1 cellular context compared by ENCODE assay signal in the genomic region with DNA sequence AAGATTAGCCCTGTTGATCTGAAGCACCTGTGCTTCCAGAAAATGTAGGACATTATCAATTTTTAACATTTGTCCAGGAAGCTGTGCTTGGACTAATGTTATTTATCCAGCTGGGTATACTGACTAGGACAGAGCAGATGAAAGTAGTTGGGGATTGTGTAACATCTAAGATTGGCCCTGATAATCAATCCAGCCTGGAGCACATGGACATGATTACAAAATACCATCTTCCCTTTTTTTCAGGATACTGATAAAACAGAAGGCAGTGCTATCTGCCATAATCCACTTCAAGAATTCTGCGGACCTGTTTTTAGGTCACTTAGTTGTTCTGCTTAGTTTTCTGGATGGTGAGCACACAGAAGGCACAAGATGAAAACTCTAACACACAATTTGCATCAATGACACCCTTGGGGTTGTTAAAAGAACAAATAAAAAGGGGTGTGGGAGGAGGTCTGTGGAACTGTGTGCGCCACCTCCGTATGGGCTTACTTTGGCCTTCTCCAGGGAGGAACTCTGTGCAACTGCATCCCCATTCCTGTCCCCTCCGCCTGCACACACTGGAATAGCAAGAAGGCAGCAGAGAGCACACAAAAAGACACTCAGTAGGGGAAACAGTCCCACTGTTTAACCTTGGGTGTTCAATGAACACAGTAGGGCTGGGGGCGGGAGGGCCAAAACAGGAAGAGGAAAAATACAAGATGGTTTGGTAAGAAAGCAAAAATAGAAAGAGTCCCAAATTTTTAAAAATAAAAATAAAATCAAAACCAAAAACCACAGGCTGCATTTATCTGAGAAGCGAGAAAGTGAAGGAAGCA.
A peak's percentile ranks its signal among the peaks of the same experiment; 100 is the strongest.
TF ChIP-seq lines count a peak whose summit lies in the region.

No MANE protein-coding gene starts in this region.

TF ChIP-seq in HepG2, 621 proteins besides CTCF, POLR2A, EP300 and RAD21 (continued from another document and continues in another):
- no peak for TF ChIP-seq AKNA (CRISPR knock-in tag; IDR thresholded peaks at IDR 0.05; ENCODE audit: borderline replicate concordance)
- TF ChIP-seq U2AF1 (optimal IDR thresholded peaks at IDR 0.05; ENCODE audit: low read depth, low read length), result no peak
- no peak for TF ChIP-seq IRX3 (CRISPR knock-in tag; IDR thresholded peaks at IDR 0.05; ENCODE audit: borderline replicate concordance, low read depth)
- no peak for TF ChIP-seq HIC2 (CRISPR knock-in tag; IDR thresholded peaks at IDR 0.05; ENCODE audit: low read depth)
- no peak for TF ChIP-seq CBX5 (CRISPR knock-in tag; IDR thresholded peaks at IDR 0.05; ENCODE audit: borderline replicate concordance)
- TF ChIP-seq ZNF468 (CRISPR knock-in tag; IDR thresholded peaks at IDR 0.05), result no peak
- no peak for TF ChIP-seq HIVEP1 (CRISPR knock-in tag; IDR thresholded peaks at IDR 0.05)
- TF ChIP-seq ZNF598 (CRISPR knock-in tag; IDR thresholded peaks at IDR 0.05; ENCODE audit: borderline replicate concordance), result no peak
- TF ChIP-seq, protein P1, sequence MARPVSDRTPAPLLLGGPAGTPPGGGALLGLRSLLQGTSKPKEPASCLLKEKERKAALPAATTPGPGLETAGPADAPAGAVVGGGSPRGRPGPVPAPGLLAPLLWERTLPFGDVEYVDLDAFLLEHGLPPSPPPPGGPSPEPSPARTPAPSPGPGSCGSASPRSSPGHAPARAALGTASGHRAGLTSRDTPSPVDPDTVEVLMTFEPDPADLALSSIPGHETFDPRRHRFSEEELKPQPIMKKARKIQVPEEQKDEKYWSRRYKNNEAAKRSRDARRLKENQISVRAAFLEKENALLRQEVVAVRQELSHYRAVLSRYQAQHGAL (CRISPR knock-in tag; IDR thresholded peaks at IDR 0.05; ENCODE audit: not compliant biosample characterization), result no peak
- TF ChIP-seq ZNF776 (CRISPR knock-in tag; IDR thresholded peaks at IDR 0.05), result no peak
- no peak; the same call in 1 of the 2 replicates for TF ChIP-seq KDM6A (CRISPR knock-in tag; IDR thresholded peaks at IDR 0.05; ENCODE audit: low read depth)
- TF ChIP-seq REXO4 (CRISPR knock-in tag; IDR thresholded peaks at IDR 0.05; ENCODE audit: borderline replicate concordance), result no peak
- TF ChIP-seq ZNF83 (CRISPR knock-in tag; IDR thresholded peaks at IDR 0.05; ENCODE audit: borderline replicate concordance), result no peak
- TF ChIP-seq HOXA3 (CRISPR knock-in tag; IDR thresholded peaks at IDR 0.05), result peak; percentile 53; the same call in 1 of the 2 replicates
- no peak for TF ChIP-seq MIER2 (CRISPR knock-in tag; IDR thresholded peaks at IDR 0.05)
- TF ChIP-seq ZNF282 (IDR thresholded peaks at IDR 0.05; ENCODE audit: partially characterized antibody), result no peak
- no peak for TF ChIP-seq ZNF672 (CRISPR knock-in tag; IDR thresholded peaks at IDR 0.05)
- 0 out of 2 replicates have a peak, but pooled peaks have one; percentile 23 for TF ChIP-seq GATAD1 (CRISPR knock-in tag; IDR thresholded peaks at IDR 0.05)
- peak; percentile 67; the same call in 1 of the 2 replicates for TF ChIP-seq SIX1 (CRISPR knock-in tag; IDR thresholded peaks at IDR 0.05; ENCODE audit: borderline replicate concordance)
- TF ChIP-seq ZNF552 (CRISPR knock-in tag; IDR thresholded peaks at IDR 0.05; ENCODE audit: borderline replicate concordance), result no peak
- no peak for TF ChIP-seq KDM5A (IDR thresholded peaks at IDR 0.05; ENCODE audit: borderline replicate concordance, low read length)
- peak; percentile 54; the same call in 1 of the 2 replicates for TF ChIP-seq ZNF580 (CRISPR knock-in tag; IDR thresholded peaks at IDR 0.05; ENCODE audit: borderline replicate concordance, low read depth)
- no peak for TF ChIP-seq ATM (IDR thresholded peaks at IDR 0.05; ENCODE audit: borderline replicate concordance)
- TF ChIP-seq NR1H2 (CRISPR knock-in tag; IDR thresholded peaks at IDR 0.05; ENCODE audit: borderline replicate concordance, low read depth), result no peak
- TF ChIP-seq RFXANK (CRISPR knock-in tag; IDR thresholded peaks at IDR 0.05), result no peak
- TF ChIP-seq NFE2L1 (CRISPR knock-in tag; IDR thresholded peaks at IDR 0.05; ENCODE audit: borderline replicate concordance), result no peak
- TF ChIP-seq ZNF230 (CRISPR knock-in tag; IDR thresholded peaks at IDR 0.05), result no peak; the same call in 1 of the 2 replicates
- no peak for TF ChIP-seq ZNF800 (CRISPR knock-in tag; IDR thresholded peaks at IDR 0.05)
- TF ChIP-seq NFRKB (IDR thresholded peaks at IDR 0.05), result no peak
- TF ChIP-seq FOXA3 (CRISPR knock-in tag; IDR thresholded peaks at IDR 0.05), result peak; percentile 92
- TF ChIP-seq ZNF451 (CRISPR knock-in tag; IDR thresholded peaks at IDR 0.05), result no peak
- no peak for TF ChIP-seq ZNF576 (CRISPR knock-in tag; IDR thresholded peaks at IDR 0.05)
- peak; percentile 66; the same call in 1 of the 2 replicates for TF ChIP-seq CBFB (CRISPR knock-in tag; IDR thresholded peaks at IDR 0.05)
- TF ChIP-seq TEAD3 (CRISPR knock-in tag; optimal IDR thresholded peaks at IDR 0.05; ENCODE audit: borderline replicate concordance), result peak; percentile 66
- peak; percentile 95 for TF ChIP-seq FOXP4 (CRISPR knock-in tag; IDR thresholded peaks at IDR 0.05)
- no peak for TF ChIP-seq ZBED4 (CRISPR knock-in tag; IDR thresholded peaks at IDR 0.05; ENCODE audit: borderline replicate concordance)
- peak; percentile 96 for TF ChIP-seq GATAD2A (CRISPR knock-in tag; IDR thresholded peaks at IDR 0.05)
- no peak for TF ChIP-seq PHF20 (CRISPR knock-in tag; IDR thresholded peaks at IDR 0.05)
- no peak for TF ChIP-seq PAX8 (CRISPR knock-in tag; IDR thresholded peaks at IDR 0.05; ENCODE audit: borderline replicate concordance)
- TF ChIP-seq ZFP1 (CRISPR knock-in tag; IDR thresholded peaks at IDR 0.05), result peak; percentile 88; the same call in 1 of the 2 replicates
- no peak for TF ChIP-seq ZNF660 (CRISPR knock-in tag; IDR thresholded peaks at IDR 0.05; ENCODE audit: borderline replicate concordance, low read depth)
- TF ChIP-seq SATB2 (CRISPR knock-in tag; IDR thresholded peaks at IDR 0.05), result 0 out of 2 replicates have a peak, but pooled peaks have one; percentile 40
- TF ChIP-seq ISL2 (CRISPR knock-in tag; IDR thresholded peaks at IDR 0.05), result peak; percentile 99
- TF ChIP-seq ZBTB7A (CRISPR knock-in tag; IDR thresholded peaks at IDR 0.05), result no peak
